Comparison of ENCODE assay signal across 8 cellular contexts in genomic region chr10:49762566-49762877, GRCh38. TPM values are rescaled to one million over a fixed set of nuclear protein-coding genes. Genes with fewer than 3 reads are reported as not detected.
DNase-seq lines count a peak whose midpoint lies in the region; ATAC-seq, FAIRE-seq and TF ChIP-seq lines count a peak whose summit lies in the region.

No MANE protein-coding gene starts in this region.

- H3K27ac ChIP-seq in A549 = no peak overlapping the region
- no peak overlapping the region for H3K27ac ChIP-seq in HCT116 (ENCODE audit: low read depth, low read length)

- TF ChIP-seq CTCF in A549 (IDR thresholded peaks at IDR 0.05) (no peak), HCT116 (IDR thresholded peaks at IDR 0.05 in 2 of 3, conservative IDR thresholded peaks at IDR 0.05 in 1 of 3; ENCODE audit: borderline replicate concordance in 1 of 3, insufficient read depth in 1 of 3, low read depth in 2 of 3, low read length in 2 of 3) (no peak), MCF 10A (IDR thresholded peaks at IDR 0.05; ENCODE audit: unreplicated experiment) (no peak), mesothelial cell of epicardium (IDR thresholded peaks at IDR 0.05; ENCODE audit: unreplicated experiment) (no peak)

- H3K36me3 ChIP-seq in HCT116 (ENCODE audit: control insufficient read depth in 1 of 2, insufficient read depth in 2 of 2, low read length in 2 of 2) = no peaks in the 10 kb centered on the region

- H3K36me3 Mint-ChIP-seq in MCF 10A (ENCODE audit: insufficient read depth, unreplicated experiment) = no peaks in the 10 kb centered on the region
- H3K36me3 Mint-ChIP-seq in mesothelial cell of epicardium = no peaks in the 10 kb centered on the region

- intact Hi-C loops in HCT116 (cut with micrococcal nuclease) (loop anchor here (5.0 kb wide), 1 partner anchor 155 kb away; no protein-coding TSS in a partner anchor), MCF 10A (cut with micrococcal nuclease) (loop anchor here (10.0 kb wide), 1 partner anchor 158 kb away; no protein-coding TSS in a partner anchor)

- H3K27ac Mint-ChIP-seq in MCF 10A (ENCODE audit: low read depth, unreplicated experiment) (no peak overlapping the region), mesothelial cell of epicardium (no peak overlapping the region)

- H3K79me2 ChIP-seq in HCT116 (ENCODE audit: insufficient read depth, low read length) = no peaks in the 10 kb centered on the region

- no peak for FAIRE-seq in A549 (lab: Jason Lieb, UNC)

- no peak for TF ChIP-seq RAD21 in A549 (conservative IDR thresholded peaks at IDR 0.05 in 1 of 2, IDR thresholded peaks at IDR 0.05 in 1 of 2)
- no peak for TF ChIP-seq RAD21 in HCT116 (IDR thresholded peaks at IDR 0.05; ENCODE audit: low read depth)

- H3K4me2 ChIP-seq in A549 (peak overlapping the region; percentile 98), HCT116 (ENCODE audit: low read length) (peak overlapping the region; percentile 87)

- no peak for TF ChIP-seq POLR2A in A549 (IDR thresholded peaks at IDR 0.05; ENCODE audit: low read length)
- no peak for TF ChIP-seq POLR2A in HCT116 (IDR thresholded peaks at IDR 0.05; ENCODE audit: borderline replicate concordance, extremely low read depth, insufficient read depth, insufficient read length)

- H3K27me3 Mint-ChIP-seq in MCF 10A (ENCODE audit: insufficient read depth, unreplicated experiment) (peaks cover 42% of the 10 kb centered on the region), mesothelial cell of epicardium (ENCODE audit: low read depth) (peaks cover 14% of the 10 kb centered on the region)

- no peaks in the 10 kb centered on the region for H3K9me3 Mint-ChIP-seq in MCF 10A (ENCODE audit: unreplicated experiment)
- H3K9me3 Mint-ChIP-seq in mesothelial cell of epicardium = peaks cover 11% of the 10 kb centered on the region

- TF ChIP-seq EP300 in A549 (IDR thresholded peaks at IDR 0.05) = no peak

- H4K20me1 ChIP-seq in HCT116 (ENCODE audit: insufficient read depth) = no peaks in the 10 kb centered on the region

- peaks cover 9% of the 10 kb centered on the region; the same call in 1 of the 2 replicates for H3K27me3 ChIP-seq in HCT116 (ENCODE audit: insufficient read depth, low read length)

- no peak overlapping the region for H3K9ac ChIP-seq in HCT116 (ENCODE audit: low read length)

- no peak for DNase-seq in A549 (ENCODE audit: low read depth in 1 of 2, low spot score in 1 of 2)
- DNase-seq in HCT116 (ENCODE audit: low read depth, low spot score) = no peak
- no peak for DNase-seq in MCF 10A (ENCODE audit: unreplicated experiment)
- no peak for DNase-seq in mesothelial cell of epicardium (ENCODE audit: low spot score in 2 of 2, unreplicated experiment in 2 of 2)
- DNase-seq in NCI-H2029 (lab: John Stamatoyannopoulos, UW) = no peak
- DNase-seq in H4 (ENCODE audit: low spot score) = no peak

- no peak overlapping the region for H2AFZ ChIP-seq in HCT116 (ENCODE audit: low read depth, low read length, poor library complexity, severe bottlenecking)

- H3K9me2 ChIP-seq in HCT116 (ENCODE audit: insufficient read depth) = no peaks in the 10 kb centered on the region

- 30% methylated on average over 4 of the region's 4 CpGs for WGBS in A549 (ENCODE audit: missing lambda C conversion rate)

- H3K4me3 Mint-ChIP-seq in MCF 10A (ENCODE audit: unreplicated experiment) = peak overlapping the region; percentile 62
- H3K4me3 Mint-ChIP-seq in mesothelial cell of epicardium = peak overlapping the region; percentile 62

- BruUV-seq in HCT116 (replicated peaks; lab: Mats Ljungman, UMichigan) (no TSS peak), MCF 10A (replicated peaks; lab: Mats Ljungman, UMichigan) (no TSS peak)

- POLR2A ChIA-PET in A549 (lab: Yijun Ruan, JAX) (no interaction called here), HCT116 (lab: Charles Lee) (no interaction called here), MCF 10A (lab: Yijun Ruan, JAX) (interaction anchor here (1.2 kb wide), 1 partner anchor 66 kb away, joined by 3 read pairs; no protein-coding TSS in a partner anchor)

- H3K9me3 ChIP-seq in A549 = peaks cover 4% of the 10 kb centered on the region; the same call in 1 of the 3 replicates
- H3K9me3 ChIP-seq in HCT116 (ENCODE audit: control insufficient read depth in 1 of 2, insufficient read depth in 1 of 2, low read depth in 1 of 2, low read length in 2 of 2) = no peaks in the 10 kb centered on the region

- H3K4me1 Mint-ChIP-seq in MCF 10A (ENCODE audit: insufficient read depth, unreplicated experiment) = peaks cover 6% of the 10 kb centered on the region
- H3K4me1 Mint-ChIP-seq in mesothelial cell of epicardium = peaks cover 1% of the 10 kb centered on the region

- H3K4me3 ChIP-seq in A549 (peak overlapping the region; percentile 57), HCT116 (replicated peaks in 1 of 2; ENCODE audit: low read depth in 1 of 2, low read length in 2 of 2) (peak overlapping the region in 1 of 2 experiments; percentile 68; a peak in 3 of 4 replicates)

- peaks cover 5% of the 10 kb centered on the region; the same call in 1 of the 3 replicates for H3K4me1 ChIP-seq in A549
- H3K4me1 ChIP-seq in HCT116 (ENCODE audit: control insufficient read depth in 1 of 2, insufficient read depth in 2 of 2, low read length in 2 of 2) = peaks cover 0 to 9% of the 10 kb centered on the region in 2 experiments; a peak in 3 of 4 replicates

- ATAC-seq in A549 (no peak), HCT116 (no peak), HG03175 (IDR thresholded peaks at IDR 0.05; ENCODE audit: unreplicated experiment) (no peak), GM21529 (IDR thresholded peaks at IDR 0.05; ENCODE audit: unreplicated experiment) (no peak)

- RAD21 ChIA-PET in HCT116 (lab: Charles Lee; ENCODE audit: low non-redundant PET in 1 of 2, low total read pairs in 2 of 2, uncharacterized antibody in 2 of 2, unreplicated experiment in 2 of 2) = no interaction called here

- CTCF ChIA-PET in A549 (lab: Yijun Ruan, JAX) (no interaction called here), HCT116 (lab: Charles Lee) (no interaction called here), MCF 10A (lab: Yijun Ruan, JAX) (no interaction called here)

TF ChIP-seq in A549, 52 proteins besides CTCF, POLR2A, EP300 and RAD21 (continues in another document):
- TF ChIP-seq RARB (CRISPR knock-in tag; IDR thresholded peaks at IDR 0.05) (no peak), BCL3 (IDR thresholded peaks at IDR 0.05) (no peak), RCOR1 (IDR thresholded peaks at IDR 0.05; ENCODE audit: low read depth, low read length) (no peak), EHMT2 (IDR thresholded peaks at IDR 0.05; ENCODE audit: low read depth) (peak; percentile 93; the same call in 1 of the 2 replicates)

TF ChIP-seq in HCT116, 20 proteins besides CTCF, POLR2A, EP300 and RAD21 (continues in another document):
- TF ChIP-seq EZH2 (IDR thresholded peaks at IDR 0.05) (no peak), ZNF274 (IDR thresholded peaks at IDR 0.05; ENCODE audit: low read depth, low read length) (no peak), EGR1 (IDR thresholded peaks at IDR 0.05; ENCODE audit: low read depth) (no peak), SP1 (IDR thresholded peaks at IDR 0.05; ENCODE audit: low read depth) (no peak), CBX3 (IDR thresholded peaks at IDR 0.05; ENCODE audit: low read depth) (no peak), SIN3A (IDR thresholded peaks at IDR 0.05; ENCODE audit: low read depth) (no peak), POLR2AphosphoS5 (IDR thresholded peaks at IDR 0.05; ENCODE audit: low read depth, low read length) (no peak), TCF7L2 (IDR thresholded peaks at IDR 0.05; ENCODE audit: borderline replicate concordance, extremely low read depth, insufficient read depth, insufficient read length) (no peak), CEBPB (IDR thresholded peaks at IDR 0.05; ENCODE audit: low read depth) (no peak), YY1 (IDR thresholded peaks at IDR 0.05; ENCODE audit: extremely low read depth, insufficient replicate concordance, low read depth, low read length) (no peak)
- TF ChIP-seq, protein P1, sequence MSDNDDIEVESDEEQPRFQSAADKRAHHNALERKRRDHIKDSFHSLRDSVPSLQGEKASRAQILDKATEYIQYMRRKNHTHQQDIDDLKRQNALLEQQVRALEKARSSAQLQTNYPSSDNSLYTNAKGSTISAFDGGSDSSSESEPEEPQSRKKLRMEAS (IDR thresholded peaks at IDR 0.05) = no peak
- TF ChIP-seq, protein P2, sequence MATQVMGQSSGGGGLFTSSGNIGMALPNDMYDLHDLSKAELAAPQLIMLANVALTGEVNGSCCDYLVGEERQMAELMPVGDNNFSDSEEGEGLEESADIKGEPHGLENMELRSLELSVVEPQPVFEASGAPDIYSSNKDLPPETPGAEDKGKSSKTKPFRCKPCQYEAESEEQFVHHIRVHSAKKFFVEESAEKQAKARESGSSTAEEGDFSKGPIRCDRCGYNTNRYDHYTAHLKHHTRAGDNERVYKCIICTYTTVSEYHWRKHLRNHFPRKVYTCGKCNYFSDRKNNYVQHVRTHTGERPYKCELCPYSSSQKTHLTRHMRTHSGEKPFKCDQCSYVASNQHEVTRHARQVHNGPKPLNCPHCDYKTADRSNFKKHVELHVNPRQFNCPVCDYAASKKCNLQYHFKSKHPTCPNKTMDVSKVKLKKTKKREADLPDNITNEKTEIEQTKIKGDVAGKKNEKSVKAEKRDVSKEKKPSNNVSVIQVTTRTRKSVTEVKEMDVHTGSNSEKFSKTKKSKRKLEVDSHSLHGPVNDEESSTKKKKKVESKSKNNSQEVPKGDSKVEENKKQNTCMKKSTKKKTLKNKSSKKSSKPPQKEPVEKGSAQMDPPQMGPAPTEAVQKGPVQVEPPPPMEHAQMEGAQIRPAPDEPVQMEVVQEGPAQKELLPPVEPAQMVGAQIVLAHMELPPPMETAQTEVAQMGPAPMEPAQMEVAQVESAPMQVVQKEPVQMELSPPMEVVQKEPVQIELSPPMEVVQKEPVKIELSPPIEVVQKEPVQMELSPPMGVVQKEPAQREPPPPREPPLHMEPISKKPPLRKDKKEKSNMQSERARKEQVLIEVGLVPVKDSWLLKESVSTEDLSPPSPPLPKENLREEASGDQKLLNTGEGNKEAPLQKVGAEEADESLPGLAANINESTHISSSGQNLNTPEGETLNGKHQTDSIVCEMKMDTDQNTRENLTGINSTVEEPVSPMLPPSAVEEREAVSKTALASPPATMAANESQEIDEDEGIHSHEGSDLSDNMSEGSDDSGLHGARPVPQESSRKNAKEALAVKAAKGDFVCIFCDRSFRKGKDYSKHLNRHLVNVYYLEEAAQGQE (IDR thresholded peaks at IDR 0.05; ENCODE audit: low read depth) = no peak

RNA-seq across cellular contexts. Expression of gene OGDHL, which starts 0.4 kb away (rescaled TPM):
- polyA plus RNA-seq in A549 (2011; rRNA removed) (0.05 and 0.06 TPM in 2 replicates), A549 (2017; fragmentation: RNase III; extraction: RNeasy Plus Mini Kit Qiagen cat#74134 plus additional on column Dnase treatment) (0.13 to 0.22 TPM (median 0.18 TPM) in 3 replicates)
- polyA plus RNA-seq in A549 (2012; cell fraction: cytosol; rRNA removed) = 0.15 and 0.26 TPM in 2 replicates
- 0.76 and 0.95 TPM in 2 replicates for polyA plus RNA-seq in A549 (2012; cell fraction: nucleus; rRNA removed)
- polyA minus RNA-seq in A549 (2011; rRNA and poly(A)+ RNA removed) = 0.15 and 0.54 TPM in 2 replicates
- total RNA-seq in HCT116 (2021; ENCODE audit: unreplicated experiment) (16.3 TPM), MCF 10A (2022) (0.22 and 0.28 TPM in 2 replicates), mesothelial cell of epicardium (10.4 to 13.0 TPM (median 12.7 TPM) in 3 replicates)
- polyA plus RNA-seq in HCT116 (2012) = 12.1 TPM in 2 replicates
- 0.37 and 1.1 TPM in 2 replicates for total RNA-seq in H4 (2014; rRNA removed; shearing (Covaris generic))
